Comparison of ENCODE assay signal across 1 cellular context in genomic region chr11:72067266-72067665, GRCh38.
TF ChIP-seq lines count a peak whose summit lies in the region.

No MANE protein-coding gene starts in this region.

TF ChIP-seq in IMR-90, 13 proteins besides CTCF, POLR2A, EP300 and RAD21:
- TF ChIP-seq NFE2L2 (IDR thresholded peaks at IDR 0.05; ENCODE audit: low read depth, low read length) (no peak), CHD1 (IDR thresholded peaks at IDR 0.05; ENCODE audit: low read depth, low read length) (no peak), CEBPB (IDR thresholded peaks at IDR 0.05; ENCODE audit: low read depth, low read length) (no peak), RCOR1 (IDR thresholded peaks at IDR 0.05; ENCODE audit: insufficient replicate concordance, low read length) (no peak), SMC3 (IDR thresholded peaks at IDR 0.05; ENCODE audit: low read depth, low read length) (no peak), MXI1 (IDR thresholded peaks at IDR 0.05; ENCODE audit: borderline replicate concordance, low read depth, low read length) (no peak), BHLHE40 (IDR thresholded peaks at IDR 0.05; ENCODE audit: low read depth, low read length) (no peak), MAFK (IDR thresholded peaks at IDR 0.05; ENCODE audit: low read depth, low read length) (no peak), USF2 (IDR thresholded peaks at IDR 0.05; ENCODE audit: low read depth, low read length) (no peak), MAZ (IDR thresholded peaks at IDR 0.05; ENCODE audit: borderline replicate concordance, low read depth, low read length) (no peak), RFX5 (IDR thresholded peaks at IDR 0.05; ENCODE audit: low read depth, low read length) (no peak), FOS (IDR thresholded peaks at IDR 0.05; ENCODE audit: low read depth, low read length) (no peak)
- TF ChIP-seq, protein P1, sequence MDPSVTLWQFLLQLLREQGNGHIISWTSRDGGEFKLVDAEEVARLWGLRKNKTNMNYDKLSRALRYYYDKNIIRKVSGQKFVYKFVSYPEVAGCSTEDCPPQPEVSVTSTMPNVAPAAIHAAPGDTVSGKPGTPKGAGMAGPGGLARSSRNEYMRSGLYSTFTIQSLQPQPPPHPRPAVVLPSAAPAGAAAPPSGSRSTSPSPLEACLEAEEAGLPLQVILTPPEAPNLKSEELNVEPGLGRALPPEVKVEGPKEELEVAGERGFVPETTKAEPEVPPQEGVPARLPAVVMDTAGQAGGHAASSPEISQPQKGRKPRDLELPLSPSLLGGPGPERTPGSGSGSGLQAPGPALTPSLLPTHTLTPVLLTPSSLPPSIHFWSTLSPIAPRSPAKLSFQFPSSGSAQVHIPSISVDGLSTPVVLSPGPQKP (IDR thresholded peaks at IDR 0.05; ENCODE audit: borderline replicate concordance, low read depth, low read length), result no peak
